Comparison of ENCODE assay signal across 8 cellular contexts in the genomic region with DNA sequence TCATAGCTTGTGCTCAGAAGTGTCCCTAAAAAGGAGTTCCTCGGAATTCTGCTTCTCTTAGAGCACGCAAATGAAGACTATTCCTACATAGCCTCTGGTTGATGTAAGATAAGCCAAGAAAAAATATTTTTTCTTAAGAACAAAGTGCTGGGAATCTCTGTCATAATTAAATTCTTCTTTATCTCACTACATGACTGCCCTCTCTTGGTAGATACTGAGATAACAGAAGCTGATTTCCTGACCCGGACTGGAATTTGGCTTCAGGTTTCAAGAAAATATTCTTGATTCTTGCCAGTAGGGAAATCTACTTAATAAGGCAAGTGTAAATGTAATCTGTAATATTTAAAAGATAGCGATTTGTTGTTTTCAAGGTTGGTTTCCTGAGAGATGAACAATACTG. TPM values are rescaled to one million over a fixed set of nuclear protein-coding genes. Genes with fewer than 3 reads are reported as not detected.
DNase-seq lines count a peak whose midpoint lies in the region; ATAC-seq, FAIRE-seq and TF ChIP-seq lines count a peak whose summit lies in the region.

No MANE protein-coding gene starts in this region.

- no peaks in the 10 kb centered on the region for H3K27me3 Mint-ChIP-seq in T-cell

- H3K4me1 ChIP-seq in endothelial cell of umbilical vein (ENCODE audit: control insufficient read depth, extremely low read depth, insufficient read depth, low read length) (no peaks in the 10 kb centered on the region), osteoblast (ENCODE audit: insufficient read depth, low read length) (no peaks in the 10 kb centered on the region)

- intact Hi-C loops in endothelial cell of umbilical vein (cut with micrococcal nuclease): loop anchor here (1.0 kb wide), 1 partner anchor 1072 kb away; no protein-coding TSS in a partner anchor

- DNase-seq in NCI-H345 treated with DMSO at 0.1 percent for 48 hours (lab: John Stamatoyannopoulos, UW; ENCODE audit: unreplicated experiment) (peak; percentile 16), NCI-H345 (lab: John Stamatoyannopoulos, UW) (no peak), NCI-H1694 treated with DMSO at 0.1 percent for 48 hours (lab: John Stamatoyannopoulos, UW) (peak; percentile 5), endothelial cell of umbilical vein (ENCODE audit: low read depth, low spot score) (peak; percentile 35), osteoblast (ENCODE audit: insufficient read length, low spot score, missing footprints) (peak; percentile 42), mucosa of gallbladder (ENCODE audit: low spot score) (no peak), T-cell (no peak)

- H3K9ac ChIP-seq in endothelial cell of umbilical vein (replicated peaks; ENCODE audit: extremely low read depth, insufficient read depth, low read length): no peak overlapping the region

- H3K4me2 ChIP-seq in endothelial cell of umbilical vein (ENCODE audit: insufficient read depth, low read length): no peak overlapping the region
- no peak overlapping the region for H3K4me2 ChIP-seq in osteoblast (ENCODE audit: insufficient read depth, low read length)

- peaks cover 8 to 17% (median 14%) of the 10 kb centered on the region in 3 donors for H3K4me1 Mint-ChIP-seq in T-cell

- H3K36me3 Mint-ChIP-seq in T-cell: no peaks in the 10 kb centered on the region

- H3K9me3 Mint-ChIP-seq in T-cell: no peaks in the 10 kb centered on the region

- POLR2A ChIA-PET in endothelial cell of umbilical vein (lab: Charles Lee) (no interaction called here), T-cell (lab: Charles Lee) (no interaction called here)

- H3K9me1 ChIP-seq in endothelial cell of umbilical vein (replicated peaks; ENCODE audit: control insufficient read depth, extremely low read depth, insufficient read depth, low read length): no peaks in the 10 kb centered on the region

- no peak overlapping the region for H3K27ac Mint-ChIP-seq in T-cell

- H3K4me3 ChIP-seq in endothelial cell of umbilical vein (replicated peaks in 1 of 3; ENCODE audit: insufficient read depth in 1 of 3, low read depth in 1 of 3, low read length in 3 of 3) (no peak overlapping the region), osteoblast (ENCODE audit: insufficient read depth, low read length) (no peak overlapping the region)

- H3K36me3 ChIP-seq in endothelial cell of umbilical vein (ENCODE audit: control insufficient read depth in 2 of 2, extremely low read depth in 1 of 2, insufficient read depth in 2 of 2, low read length in 2 of 2) (no peaks in the 10 kb centered on the region), osteoblast (ENCODE audit: insufficient read depth, low read length) (no peaks in the 10 kb centered on the region)

- H2AFZ ChIP-seq in endothelial cell of umbilical vein (ENCODE audit: low read depth, low read length) (no peak overlapping the region), osteoblast (ENCODE audit: low read length) (no peak overlapping the region)

- H3K27ac ChIP-seq in endothelial cell of umbilical vein (ENCODE audit: insufficient read depth, low read depth, low read length) (no peak overlapping the region), osteoblast (ENCODE audit: low read depth, low read length) (no peak overlapping the region)

- H3K27me3 ChIP-seq in endothelial cell of umbilical vein (ENCODE audit: control insufficient read depth in 2 of 2, insufficient read depth in 2 of 2, low read length in 2 of 2) (peaks cover 0 to 3% of the 10 kb centered on the region in 2 experiments), osteoblast (ENCODE audit: insufficient read depth, low read length) (peaks cover 2% of the 10 kb centered on the region)

- no peak overlapping the region for H3K4me3 Mint-ChIP-seq in T-cell

- no peaks in the 10 kb centered on the region for H4K20me1 ChIP-seq in endothelial cell of umbilical vein (replicated peaks; ENCODE audit: control insufficient read depth, extremely low read depth, insufficient read depth, low read length)
- H4K20me1 ChIP-seq in osteoblast (ENCODE audit: insufficient read depth, low read length): no peaks in the 10 kb centered on the region

- CTCF ChIA-PET in endothelial cell of umbilical vein (lab: Charles Lee) (interaction anchor here (0.5 to 2.4 kb wide), 20 partner anchors 9 to 1081 kb away, joined by 3 to 60 read pairs (median 4); no protein-coding TSS in a partner anchor), T-cell (lab: Charles Lee) (interaction anchor here (1.7 to 2.1 kb wide), 2 partner anchors 1071 kb away, joined by 13 to 28 read pairs; no protein-coding TSS in a partner anchor)

- ATAC-seq in HG03135 (IDR thresholded peaks at IDR 0.05; ENCODE audit: unreplicated experiment) (no peak), T-cell (replicated peaks in 1 of 4) (no peak)

- BruUV-seq in endothelial cell of umbilical vein (replicated peaks; lab: Mats Ljungman, UMichigan): no TSS peak

- TF ChIP-seq POLR2A in endothelial cell of umbilical vein (IDR thresholded peaks at IDR 0.05; ENCODE audit: low read depth, low read length): no peak

- TF ChIP-seq CTCF in endothelial cell of umbilical vein (IDR thresholded peaks at IDR 0.05; ENCODE audit: extremely low read depth in 1 of 2, insufficient read depth in 1 of 2, low read depth in 1 of 2, low read length in 2 of 2): peak in 1 of 2 donors; percentile 25
- TF ChIP-seq CTCF in osteoblast (IDR thresholded peaks at IDR 0.05; ENCODE audit: extremely low read depth, low read depth, low read length): peak; percentile 58

- peak; percentile 47 for FAIRE-seq in endothelial cell of umbilical vein (lab: Jason Lieb, UNC)

- dilution Hi-C loops in endothelial cell of umbilical vein (cut with MboI; ENCODE audit: extremely low pct_ligation_motif_present, low sequenced_read_pairs): no loop called here

- no peaks in the 10 kb centered on the region for H3K79me2 ChIP-seq in endothelial cell of umbilical vein (ENCODE audit: control insufficient read depth, insufficient read depth, low read length)
- H3K79me2 ChIP-seq in osteoblast (ENCODE audit: insufficient read depth, low read length): no peaks in the 10 kb centered on the region

- no peaks in the 10 kb centered on the region for H3K9me3 ChIP-seq in endothelial cell of umbilical vein (replicated peaks; ENCODE audit: control insufficient read depth, insufficient read depth, low read length)
- no peaks in the 10 kb centered on the region for H3K9me3 ChIP-seq in osteoblast (ENCODE audit: low read depth, low read length)

TF ChIP-seq in endothelial cell of umbilical vein, 7 proteins besides CTCF, POLR2A, EP300 and RAD21:
- no peak for TF ChIP-seq EZH2 (IDR thresholded peaks at IDR 0.05; ENCODE audit: borderline replicate concordance, low read depth, low read length, severe bottlenecking)
- TF ChIP-seq POLR2AphosphoS5 (IDR thresholded peaks at IDR 0.05; ENCODE audit: insufficient read depth, low read depth, low read length): no peak
- TF ChIP-seq MYC (IDR thresholded peaks at IDR 0.05; ENCODE audit: low read depth, low read length): no peak
- TF ChIP-seq JUN (IDR thresholded peaks at IDR 0.05; ENCODE audit: borderline replicate concordance, insufficient read depth, insufficient read length, low read depth): no peak
- TF ChIP-seq GATA2 (IDR thresholded peaks at IDR 0.05; ENCODE audit: insufficient read depth, insufficient read length, low read depth, low read length): no peak
- TF ChIP-seq FOS (IDR thresholded peaks at IDR 0.05; ENCODE audit: borderline replicate concordance, insufficient read depth, low read length): no peak
- TF ChIP-seq, protein P1, sequence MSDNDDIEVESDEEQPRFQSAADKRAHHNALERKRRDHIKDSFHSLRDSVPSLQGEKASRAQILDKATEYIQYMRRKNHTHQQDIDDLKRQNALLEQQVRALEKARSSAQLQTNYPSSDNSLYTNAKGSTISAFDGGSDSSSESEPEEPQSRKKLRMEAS (IDR thresholded peaks at IDR 0.05; ENCODE audit: insufficient read depth, insufficient read length): no peak

RNA-seq across cellular contexts. Expression of a gene that starts 31.3 kb away (rescaled TPM):
- total RNA-seq in endothelial cell of umbilical vein (15.4 and 15.9 TPM in 2 replicates), osteoblast (11.9 and 13.0 TPM in 2 replicates), mucosa of gallbladder (21.9 TPM), T-cell (10 to 100 TPM; 10.5 to 12.4 (median 10.9) TPM)
- 9.6 and 11.6 TPM in 2 replicates for polyA plus RNA-seq in endothelial cell of umbilical vein
- 13.3 and 14.9 TPM in 2 replicates for polyA plus RNA-seq in endothelial cell of umbilical vein (2011; cell fraction: cytosol; rRNA removed)
- polyA plus RNA-seq in endothelial cell of umbilical vein (2011; cell fraction: nucleus; rRNA removed): 35.7 and 45.3 TPM in 2 replicates
- polyA plus RNA-seq in endothelial cell of umbilical vein (2012): 13.1 and 14.2 TPM in 2 replicates
- 21.5 and 22.9 TPM in 2 replicates for polyA minus RNA-seq in endothelial cell of umbilical vein
- 6.1 TPM for polyA minus RNA-seq in endothelial cell of umbilical vein (2011; cell fraction: cytosol; rRNA and poly(A)+ RNA removed)
- polyA minus RNA-seq in endothelial cell of umbilical vein (2011; cell fraction: nucleus; rRNA and poly(A)+ RNA removed): 27.7 and 33.6 TPM in 2 replicates

Comparison
In these comparisons a context has a peak if more than half of its experiments do, and no peak if none do; other contexts are left out.
1. DNase-seq: peak in NCI-H345 treated with DMSO at 0.1 percent for 48 hours (single experiment), NCI-H1694 treated with DMSO at 0.1 percent for 48 hours (single experiment), endothelial cell of umbilical vein (single experiment) and osteoblast (single experiment); none in NCI-H345 (single experiment), mucosa of gallbladder (single experiment) and T-cell (0 of 34).